ENCODE assay signal across 16 cellular contexts in the genomic region with DNA sequence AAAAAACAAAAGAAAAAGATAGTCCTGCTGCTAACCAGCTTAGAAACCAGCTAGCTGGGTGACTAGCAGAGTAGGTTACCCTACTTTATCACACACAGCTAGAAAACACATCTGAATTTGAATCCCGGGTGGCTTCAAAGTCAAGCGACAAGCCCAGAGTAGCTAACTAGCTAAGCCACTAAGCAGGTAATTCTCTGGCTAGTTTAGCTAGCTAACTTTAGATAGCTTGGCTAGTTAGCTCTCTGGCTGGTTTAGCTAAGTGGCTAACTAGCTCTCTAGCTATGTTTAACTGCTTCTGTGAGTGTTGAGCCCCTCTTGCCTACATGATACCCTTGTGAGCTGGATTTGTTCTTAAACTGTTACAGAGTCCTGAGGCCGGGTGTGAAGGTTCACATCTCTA. TPM values are rescaled to one million over a fixed set of nuclear protein-coding genes. Genes with fewer than 3 reads are reported as not detected.
DNase-seq lines count a peak whose midpoint lies in the region; ATAC-seq, FAIRE-seq and TF ChIP-seq lines count a peak whose summit lies in the region.
"Had no signal": no experiment of that assay in that cellular context is flagged by ENCODE, and none has a peak within 500 bp of the region (broad histone marks: within the 10 kb centered on the region; RNA-seq: fewer than 3 reads in every experiment).

No MANE protein-coding gene starts in this region.

- CTCF ChIA-PET in PC-9 (lab: Charles Lee) = interaction anchor here (0.8 to 1.7 kb wide), 2 partner anchors 13 to 43 kb away, joined by 5 to 8 read pairs; a partner anchor contains a TSS
- CTCF ChIA-PET in CD8-positive, alpha-beta T cell (lab: Charles Lee) = no interaction called here

- H3F3A ChIP-seq in PC-9 (ENCODE audit: insufficient read depth, low read depth) = peaks cover 35% of the 10 kb centered on the region

- H2AFZ ChIP-seq in PC-9 (no peak overlapping the region), hepatocyte (no peak overlapping the region)

- peaks cover 14% of the 10 kb centered on the region for H3K79me2 ChIP-seq in PC-9 (ENCODE audit: low read depth)
- H3K79me2 ChIP-seq in hepatocyte = peaks cover 3% of the 10 kb centered on the region

- H3K36me3 ChIP-seq in PC-9 (ENCODE audit: low read depth) (peaks cover 29% of the 10 kb centered on the region), hepatocyte (replicated peaks; ENCODE audit: insufficient read depth, low read depth) (no peaks in the 10 kb centered on the region), pancreas (peaks cover 0 to 6% (median 0%) of the 10 kb centered on the region in 3 donors), transverse colon (no peaks in the 10 kb centered on the region)
- H3K36me3 ChIP-seq in CD8-positive, alpha-beta T cell (ENCODE audit: insufficient read depth, low read length) = no peaks in the 10 kb centered on the region
- H3K36me3 ChIP-seq: MG63 had no signal

- H3K27me3 ChIP-seq in PC-9 (ENCODE audit: insufficient read depth, low read depth) (no peaks in the 10 kb centered on the region), hepatocyte (no peaks in the 10 kb centered on the region), pancreas (no peaks in the 10 kb centered on the region), transverse colon (no peaks in the 10 kb centered on the region)
- no peaks in the 10 kb centered on the region for H3K27me3 ChIP-seq in CD8-positive, alpha-beta T cell (ENCODE audit: insufficient read depth, low read length)

- H4K20me1 ChIP-seq in PC-9 (ENCODE audit: insufficient read depth) (0 out of 2 replicates have a peak, but pooled peaks cover 5% of the 10 kb centered on the region), hepatocyte (ENCODE audit: insufficient read depth, poor library complexity, severe bottlenecking) (no peaks in the 10 kb centered on the region)

- no peak for TF ChIP-seq POLR2A in transverse colon (IDR thresholded peaks at IDR 0.05)

- TF ChIP-seq CTCF in PC-9 (conservative IDR thresholded peaks at IDR 0.05) = no peak
- no peak for TF ChIP-seq CTCF in hepatocyte (IDR thresholded peaks at IDR 0.05; ENCODE audit: poor library complexity)
- no peak for TF ChIP-seq CTCF in pancreas (IDR thresholded peaks at IDR 0.05)
- no peak for TF ChIP-seq CTCF in transverse colon (IDR thresholded peaks at IDR 0.05)
- TF ChIP-seq CTCF in CD8-positive, alpha-beta T cell (IDR thresholded peaks at IDR 0.05) = no peak

- peaks cover 7% of the 10 kb centered on the region for H3K9me3 Mint-ChIP-seq in CD8-positive, alpha-beta T cell

- 86% methylated on average over 3 of the region's 3 CpGs for WGBS in hepatocyte (ENCODE audit: low lambda C conversion rate, missing lambda C conversion rate)
- WGBS in pancreas, 2 donors = 90 to 91% methylated on average over 3 of the region's 3 CpGs
- 80 to 84% methylated on average over 1 to 3 of the region's 3 CpGs for WGBS in transverse colon (ENCODE audit: low coverage in 1 of 2), 2 donors

- H3K4me3 Mint-ChIP-seq in CD8-positive, alpha-beta T cell = no peak overlapping the region

- H3K9me3 ChIP-seq in PC-9 (ENCODE audit: insufficient read depth, low read depth) = peaks cover 4% of the 10 kb centered on the region; the same call in 1 of the 2 replicates
- no peaks in the 10 kb centered on the region for H3K9me3 ChIP-seq in hepatocyte (ENCODE audit: low read depth)
- no peaks in the 10 kb centered on the region for H3K9me3 ChIP-seq in pancreas
- H3K9me3 ChIP-seq in transverse colon = no peaks in the 10 kb centered on the region
- no peaks in the 10 kb centered on the region for H3K9me3 ChIP-seq in CD8-positive, alpha-beta T cell (ENCODE audit: low read length)

- no peak for TF ChIP-seq EP300 in transverse colon (IDR thresholded peaks at IDR 0.05; ENCODE audit: low read depth)

- H3K36me3 Mint-ChIP-seq in CD8-positive, alpha-beta T cell = no peaks in the 10 kb centered on the region

- DNase-seq in PC-9 = no peak
- DNase-seq in hepatocyte (ENCODE audit: low spot score) = no peak
- DNase-seq in pancreas = no peak
- DNase-seq in transverse colon = no peak
- no peak for DNase-seq in stimulated activated naive CD4-positive, alpha-beta T cell (lab: John Stamatoyannopoulos, UW)
- no peak for DNase-seq in CD8-positive, alpha-beta T cell
- DNase-seq: MG63, NCI-H1105, NCI-H187 treated with DMSO at 0.1 percent for 48 hours, NCI-H446 had no signal

- no peaks in the 10 kb centered on the region for H3K4me1 Mint-ChIP-seq in CD8-positive, alpha-beta T cell (ENCODE audit: low read depth)

- BruUV-seq in PC-9 (replicated peaks; lab: Mats Ljungman, UMichigan) = TSS peak; percentile 33

- ATAC-seq in pancreas (no peak), HG03457 (IDR thresholded peaks at IDR 0.05; ENCODE audit: unreplicated experiment) (no peak), HG03521 (IDR thresholded peaks at IDR 0.05; ENCODE audit: unreplicated experiment) (no peak)
- no peak for ATAC-seq in CD8-positive, alpha-beta T cell
- ATAC-seq: GM12878 had no signal

- H3K4me2 ChIP-seq in PC-9 (peak overlapping the region; percentile 74), hepatocyte (no peak overlapping the region)
- H3K4me2 ChIP-seq: KMS-11 had no signal

- H3K4me3 ChIP-seq in PC-9 = peak overlapping the region; percentile 36; the same call in 1 of the 2 replicates
- no peak overlapping the region for H3K4me3 ChIP-seq in hepatocyte
- H3K4me3 ChIP-seq in pancreas = no peak overlapping the region
- H3K4me3 ChIP-seq in transverse colon = no peak overlapping the region
- no peak overlapping the region for H3K4me3 ChIP-seq in CD8-positive, alpha-beta T cell (ENCODE audit: low read depth, low read length)
- H3K4me3 ChIP-seq: GM12878, MG63 had no signal

- intact Hi-C loops in PC-9 (cut with micrococcal nuclease; ENCODE audit: unreplicated experiment) = loop anchor here (1.0 to 2.0 kb wide), 4 partner anchors 11 to 51 kb away; no protein-coding TSS in a partner anchor
- intact Hi-C loops in pancreas (cut with DNase I) = no loop called here
- intact Hi-C loops in transverse colon (cut with DNase I; ENCODE audit: low total_unique reads) = no loop called here
- intact Hi-C loops in CD8-positive, alpha-beta T cell (cut with DNase I, micrococcal nuclease) = no loop called here

- H3K27ac Mint-ChIP-seq in CD8-positive, alpha-beta T cell = no peak overlapping the region

- H3K9me2 ChIP-seq in PC-9 (ENCODE audit: insufficient read depth) (no peaks in the 10 kb centered on the region), hepatocyte (replicated peaks; ENCODE audit: insufficient read depth) (no peaks in the 10 kb centered on the region)

- POLR2A ChIA-PET in PC-9 (lab: Charles Lee; ENCODE audit: unreplicated experiment) = interaction anchor here (1.0 to 1.2 kb wide), 5 partner anchors 10 to 113 kb away, joined by 9 to 21 read pairs (median 14); a partner anchor contains a TSS
- POLR2A ChIA-PET in CD8-positive, alpha-beta T cell (lab: Charles Lee) = no interaction called here

- H3K4me1 ChIP-seq in PC-9 (replicated peaks; ENCODE audit: insufficient read depth) = peaks cover 28% of the 10 kb centered on the region
- H3K4me1 ChIP-seq in hepatocyte (ENCODE audit: insufficient read depth) = no peaks in the 10 kb centered on the region
- H3K4me1 ChIP-seq in pancreas = peaks cover 0 to 5% (median 5%) of the 10 kb centered on the region in 3 donors
- H3K4me1 ChIP-seq in transverse colon = peaks cover 0 to 13% (median 11%) of the 10 kb centered on the region in 4 donors
- no peaks in the 10 kb centered on the region for H3K4me1 ChIP-seq in CD8-positive, alpha-beta T cell (ENCODE audit: insufficient read depth, low read length)

- in situ Hi-C loops in transverse colon (cut with MboI; ENCODE audit: low pct_ligation_motif_present in 1 of 4, low pct_unique_long_range_greater_than_20kb in 1 of 4, low sequenced_read_pairs in 3 of 4) = no loop called here

- no peak for FAIRE-seq in pancreas (lab: Jason Lieb, UNC)
- FAIRE-seq: GM12878, GM18507 had no signal

- peak overlapping the region; percentile 89 for H3K27ac ChIP-seq in PC-9
- H3K27ac ChIP-seq in hepatocyte = peak overlapping the region; percentile 79
- peak overlapping the region; percentile 33 to 79 (median 46) for H3K27ac ChIP-seq in pancreas
- H3K27ac ChIP-seq in transverse colon = peak overlapping the region; percentile 55 to 84 (median 76)
- H3K27ac ChIP-seq in CD8-positive, alpha-beta T cell (ENCODE audit: low read depth, low read length) = no peak overlapping the region
- H3K27ac ChIP-seq: KMS-11 had no signal

- peaks cover 11% of the 10 kb centered on the region for H3K27me3 Mint-ChIP-seq in CD8-positive, alpha-beta T cell (ENCODE audit: low read depth)

RNA-seq across cellular contexts. Expression of a gene that starts 12.4 kb away (rescaled TPM):
- 115 and 169 TPM in 2 replicates for total RNA-seq in PC-9 (2021)
- 48.9 and 64.4 TPM in 2 replicates for total RNA-seq in hepatocyte
- polyA plus RNA-seq in hepatocyte = 31.7 and 40.9 TPM in 2 replicates
- total RNA-seq in pancreas = 10 to 100 TPM; 30.7 to 75.7 (median 34.4) TPM
- polyA plus RNA-seq in pancreas = 10 to 100 TPM; 21.4 to 74.4 TPM
- 100 to 1,000 TPM; 321 to 814 (median 393) TPM for total RNA-seq in transverse colon
- total RNA-seq in CD8-positive, alpha-beta T cell = not detected

RNA-seq across cellular contexts. Expression of a gene that starts 52.7 kb away (rescaled TPM):
- not detected in 2 replicates for total RNA-seq in PC-9 (2021)
- total RNA-seq in hepatocyte = not detected in 2 replicates
- polyA plus RNA-seq in hepatocyte = not detected in 2 replicates
- total RNA-seq in pancreas = not detected
- polyA plus RNA-seq in pancreas = not detected
- total RNA-seq in transverse colon = not detected
- total RNA-seq in CD8-positive, alpha-beta T cell = not detected
- total RNA-seq: A673, GM12878 had no signal
- polyA plus RNA-seq: GM12878 had no signal

Comparison
In these comparisons a context has a peak if more than half of its experiments do, and no peak if none do; other contexts are left out.
1. RNA of a gene that starts 12.4 kb away (total RNA-seq): 321 to 814 TPM in transverse colon, 115 to 169 TPM in PC-9, 48.9 to 64.4 TPM in hepatocyte and 30.7 to 75.7 TPM in pancreas; not detected in CD8-positive, alpha-beta T cell; every median in the first group is over 10 times any median in the second.